In the genomic region with DNA sequence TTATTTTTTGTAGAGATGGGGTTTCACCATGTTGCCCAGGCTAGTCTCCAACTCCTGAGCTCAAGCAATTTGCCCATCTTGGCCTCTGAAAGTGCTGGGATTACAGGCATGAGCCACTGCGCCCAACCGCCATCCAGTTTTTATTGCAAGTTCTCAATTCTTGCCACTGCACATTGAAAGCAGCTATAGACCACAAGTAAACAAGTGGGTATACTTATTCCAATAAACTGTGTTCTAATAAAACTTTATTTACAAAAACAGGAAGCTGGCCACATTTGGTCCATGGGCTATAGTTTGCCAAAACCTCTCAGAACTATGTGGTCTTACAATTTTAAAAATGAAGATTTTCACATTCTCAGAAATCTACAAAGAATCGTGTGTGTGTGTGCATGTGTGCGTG, we compare ENCODE assay signal across 15 cellular contexts.
DNase-seq lines count a peak whose midpoint lies in the region; ATAC-seq and TF ChIP-seq lines count a peak whose summit lies in the region.
"Had no signal": no experiment of that assay in that cellular context is flagged by ENCODE, and none has a peak within 500 bp of the region (broad histone marks: within the 10 kb centered on the region; RNA-seq: fewer than 3 reads in every experiment).

No MANE protein-coding gene starts in this region.

- H2AFZ ChIP-seq in OCI-LY7 (ENCODE audit: low read length): peak overlapping the region; percentile 64

- CTCF ChIA-PET in HEK293 (lab: Yijun Ruan, JAX) (interaction anchor here (0.7 to 1.1 kb wide), 2 partner anchors 313 to 333 kb away, joined by 3 read pairs; a partner anchor contains a TSS), OCI-LY7 (lab: Charles Lee; ENCODE audit: unreplicated experiment) (no interaction called here)

- H3K4me1 ChIP-seq in HEK293 (ENCODE audit: control insufficient read depth, insufficient read depth, low read length) (0 out of 2 replicates have a peak, but pooled peaks cover 4% of the 10 kb centered on the region), OCI-LY7 (ENCODE audit: insufficient read depth, low read length, poor library complexity, severe bottlenecking) (no peaks in the 10 kb centered on the region), body of pancreas (no peaks in the 10 kb centered on the region)

- intact Hi-C loops in OCI-LY7 (cut with micrococcal nuclease; ENCODE audit: unreplicated experiment) (no loop called here), body of pancreas (cut with DNase I) (no loop called here)

- ATAC-seq in body of pancreas: no peak

- H3K4me3 ChIP-seq in HEK293 (ENCODE audit: low read depth, low read length) (no peak overlapping the region), OCI-LY7 (ENCODE audit: low read depth, low read length, poor library complexity, severe bottlenecking) (no peak overlapping the region), body of pancreas (no peak overlapping the region)

- H3K9me3 ChIP-seq in HEK293 (ENCODE audit: control insufficient read depth, insufficient read depth, low read depth, low read length): no peaks in the 10 kb centered on the region
- no peaks in the 10 kb centered on the region for H3K9me3 ChIP-seq in OCI-LY7 (ENCODE audit: low read length)
- H3K9me3 ChIP-seq in body of pancreas: no peaks in the 10 kb centered on the region

- H4K20me1 ChIP-seq in OCI-LY7 (ENCODE audit: insufficient read depth, low read length): no peaks in the 10 kb centered on the region

- POLR2A ChIA-PET in HEK293 (lab: Yijun Ruan, JAX) (no interaction called here), OCI-LY7 (lab: Charles Lee) (interaction anchor here (0.6 to 0.8 kb wide), 3 partner anchors 9 to 529 kb away, joined by 3 read pairs; no protein-coding TSS in a partner anchor)

- H3K27ac ChIP-seq in HEK293 (ENCODE audit: extremely low read depth, low read depth, low read length) (peak overlapping the region; percentile 33), OCI-LY7 (ENCODE audit: low read depth, low read length, poor library complexity, severe bottlenecking) (no peak overlapping the region), body of pancreas (no peak overlapping the region)
- H3K27ac ChIP-seq: C4-2B had no signal

- H3K79me2 ChIP-seq in OCI-LY7 (ENCODE audit: insufficient read depth, low read depth, low read length): no peaks in the 10 kb centered on the region

- 94 to 95% methylated on average over 4 of the region's 4 CpGs for WGBS in body of pancreas, 2 donors

- TF ChIP-seq POLR2A in erythroblast (IDR thresholded peaks at IDR 0.05; ENCODE audit: low read length) (no peak), body of pancreas (IDR thresholded peaks at IDR 0.05) (no peak)

- TF ChIP-seq CTCF in HEK293 (tag by site-specific recombination; IDR thresholded peaks at IDR 0.05) (no peak), OCI-LY7 (conservative IDR thresholded peaks at IDR 0.05; ENCODE audit: low read length) (no peak), body of pancreas (IDR thresholded peaks at IDR 0.05) (no peak)

- H3K36me3 ChIP-seq in HEK293 (ENCODE audit: control insufficient read depth in 2 of 2, insufficient read depth in 1 of 2, low read length in 2 of 2): no peaks in the 10 kb centered on the region
- H3K36me3 ChIP-seq in OCI-LY7 (ENCODE audit: insufficient read depth, low read length): no peaks in the 10 kb centered on the region
- H3K36me3 ChIP-seq in body of pancreas (replicated peaks in 1 of 2; ENCODE audit: insufficient read depth in 1 of 2, low read depth in 2 of 2): no peaks in the 10 kb centered on the region

- H3K4me2 ChIP-seq in OCI-LY7 (ENCODE audit: low read length): no peak overlapping the region

- H3K27me3 ChIP-seq in body of pancreas: no peaks in the 10 kb centered on the region

- no peaks in the 10 kb centered on the region for H3K9me2 ChIP-seq in OCI-LY7 (ENCODE audit: insufficient read depth, low read length)

- DNase-seq in H4 (ENCODE audit: low spot score) (peak; percentile 25), OCI-LY7 (ENCODE audit: low spot score) (no peak), erythroblast (lab: John Stamatoyannopoulos, UW) (peak; percentile 8 to 38), body of pancreas (no peak), putamen (ENCODE audit: low spot score) (no peak)
- DNase-seq in activated CD8-positive, alpha-beta memory T cell treated with anti-CD3 and anti-CD28 coated beads, Interleukin-2, amount 50 U/mL, for 48 hours: no peak
- DNase-seq: ACHN; Caco-2; CD4-positive, alpha-beta T cell; DMS79; GDM1; GOT3; H9 had no signal

- BruUV-seq in OCI-LY7 (replicated peaks; lab: Mats Ljungman, UMichigan): no TSS peak

TF ChIP-seq in HEK293, 187 proteins besides CTCF, POLR2A, EP300 and RAD21:
- no peak for TF ChIP-seq ZFHX2 (tag by site-specific recombination; conservative IDR thresholded peaks at IDR 0.05)
- TF ChIP-seq, protein P1, sequence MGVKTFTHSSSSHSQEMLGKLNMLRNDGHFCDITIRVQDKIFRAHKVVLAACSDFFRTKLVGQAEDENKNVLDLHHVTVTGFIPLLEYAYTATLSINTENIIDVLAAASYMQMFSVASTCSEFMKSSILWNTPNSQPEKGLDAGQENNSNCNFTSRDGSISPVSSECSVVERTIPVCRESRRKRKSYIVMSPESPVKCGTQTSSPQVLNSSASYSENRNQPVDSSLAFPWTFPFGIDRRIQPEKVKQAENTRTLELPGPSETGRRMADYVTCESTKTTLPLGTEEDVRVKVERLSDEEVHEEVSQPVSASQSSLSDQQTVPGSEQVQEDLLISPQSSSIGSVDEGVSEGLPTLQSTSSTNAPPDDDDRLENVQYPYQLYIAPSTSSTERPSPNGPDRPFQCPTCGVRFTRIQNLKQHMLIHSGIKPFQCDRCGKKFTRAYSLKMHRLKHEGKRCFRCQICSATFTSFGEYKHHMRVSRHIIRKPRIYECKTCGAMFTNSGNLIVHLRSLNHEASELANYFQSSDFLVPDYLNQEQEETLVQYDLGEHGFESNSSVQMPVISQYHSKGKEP (tag by site-specific recombination; IDR thresholded peaks at IDR 0.05): peak; percentile 52; the same call in 1 of the 2 replicates
- TF ChIP-seq, protein P2, sequence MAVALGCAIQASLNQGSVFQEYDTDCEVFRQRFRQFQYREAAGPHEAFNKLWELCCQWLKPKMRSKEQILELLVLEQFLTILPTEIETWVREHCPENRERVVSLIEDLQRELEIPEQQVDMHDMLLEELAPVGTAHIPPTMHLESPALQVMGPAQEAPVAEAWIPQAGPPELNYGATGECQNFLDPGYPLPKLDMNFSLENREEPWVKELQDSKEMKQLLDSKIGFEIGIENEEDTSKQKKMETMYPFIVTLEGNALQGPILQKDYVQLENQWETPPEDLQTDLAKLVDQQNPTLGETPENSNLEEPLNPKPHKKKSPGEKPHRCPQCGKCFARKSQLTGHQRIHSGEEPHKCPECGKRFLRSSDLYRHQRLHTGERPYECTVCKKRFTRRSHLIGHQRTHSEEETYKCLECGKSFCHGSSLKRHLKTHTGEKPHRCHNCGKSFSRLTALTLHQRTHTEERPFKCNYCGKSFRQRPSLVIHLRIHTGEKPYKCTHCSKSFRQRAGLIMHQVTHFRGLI (tag by site-specific recombination; IDR thresholded peaks at IDR 0.05): peak; percentile 83
- TF ChIP-seq ZNF169 (tag by site-specific recombination; IDR thresholded peaks at IDR 0.05): no peak
TF ChIP-seq in HEK293: peak in this region for 2.

Comparison
In these comparisons a context has a peak if more than half of its experiments do, and no peak if none do; other contexts are left out.
1. DNase-seq: peak in H4 (single experiment) and erythroblast (2 of 2); none in OCI-LY7 (single experiment), body of pancreas (0 of 4), putamen (single experiment) and activated CD8-positive, alpha-beta memory T cell treated with anti-CD3 and anti-CD28 coated beads, Interleukin-2, amount 50 U/mL, for 48 hours (single experiment).